8 cellular contexts compared by ENCODE assay signal in the genomic region with DNA sequence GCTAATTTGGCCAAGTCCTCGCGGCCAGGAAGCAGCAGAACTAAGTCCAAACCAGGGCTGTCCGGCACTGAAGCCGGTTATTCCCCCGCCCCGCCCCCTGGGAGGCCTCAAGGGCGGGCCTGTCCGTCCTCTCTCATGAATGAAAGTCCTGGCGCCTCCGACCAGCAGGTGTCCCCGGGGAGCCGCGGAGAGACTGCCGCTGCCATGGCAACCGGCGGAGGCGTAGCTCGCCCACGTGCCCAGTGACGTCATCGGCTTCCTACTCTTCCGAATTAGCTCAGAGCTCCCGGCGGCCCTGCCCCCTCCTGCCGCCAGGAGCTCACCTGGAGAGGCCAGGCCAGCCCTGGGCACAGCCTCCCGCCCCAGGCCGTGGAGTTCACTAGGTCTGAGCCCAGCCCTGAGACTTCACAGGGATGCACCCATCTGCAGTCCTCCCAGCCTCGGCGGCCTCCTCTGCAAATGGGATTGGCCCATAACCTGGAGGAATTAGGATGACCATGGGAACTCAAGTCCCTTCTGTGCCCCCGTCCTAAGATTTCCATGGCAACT. TPM values are rescaled to one million over a fixed set of nuclear protein-coding genes. Genes with fewer than 3 reads are reported as not detected.
A peak's percentile ranks its signal among the peaks of the same experiment; 100 is the strongest.
DNase-seq lines count a peak whose midpoint lies in the region; TF ChIP-seq lines count a peak whose summit lies in the region.

No MANE protein-coding gene starts in this region.

- no peak overlapping the region for H2BK5ac ChIP-seq in H9 (ENCODE audit: insufficient read length, low read length)

- H3K4me2 ChIP-seq in H9 (ENCODE audit: insufficient read depth, insufficient read length, low read length) (peak overlapping the region; percentile 42), neural progenitor cell (peak overlapping the region; percentile 89)

- no peak overlapping the region for H2BK20ac ChIP-seq in H9 (ENCODE audit: low read depth, low read length, poor library complexity, severe bottlenecking)

- H3K36me3 Mint-ChIP-seq in H9 (ENCODE audit: insufficient read depth in 1 of 3, low read depth in 3 of 3) (peaks cover 4 to 25% (median 19%) of the 10 kb centered on the region in 3 experiments; a peak in 6 of 7 replicates), neural progenitor cell (peaks cover 5% of the 10 kb centered on the region)
- peaks cover 2% of the 10 kb centered on the region for H3K36me3 Mint-ChIP-seq in activated naive CD4-positive, alpha-beta T cell treated with anti-CD3 and anti-CD28 coated beads for 36 hours (ENCODE audit: low read depth)

- H2BK12ac ChIP-seq in H9 (ENCODE audit: insufficient read length, low read depth, low read length) = no peak overlapping the region

- H2AFZ ChIP-seq in H9 (ENCODE audit: low read length) (no peak overlapping the region), neural progenitor cell (replicated peaks) (no peak overlapping the region)

- H2BK15ac ChIP-seq in H9 (ENCODE audit: low read depth, low read length) = no peak overlapping the region

- H3K27me3 Mint-ChIP-seq in H9 (ENCODE audit: low read depth) (peaks cover 24% of the 10 kb centered on the region), neural progenitor cell (ENCODE audit: insufficient read depth, low read depth) (peaks cover 12% of the 10 kb centered on the region)
- H3K27me3 Mint-ChIP-seq in activated naive CD4-positive, alpha-beta T cell treated with anti-CD3 and anti-CD28 coated beads for 36 hours (ENCODE audit: low read depth) = no peaks in the 10 kb centered on the region

- no peak overlapping the region for H3K23ac ChIP-seq in H9 (ENCODE audit: insufficient read length, low read depth, low read length)

- no peaks in the 10 kb centered on the region for H3K9me3 ChIP-seq in H9 (ENCODE audit: control insufficient read depth, low read depth, low read length)
- H3K9me3 ChIP-seq in SJSA1 (replicated peaks) = no peaks in the 10 kb centered on the region
- H3K9me3 ChIP-seq in neural progenitor cell (ENCODE audit: low read depth) = no peaks in the 10 kb centered on the region
- H3K9me3 ChIP-seq in stomach smooth muscle (ENCODE audit: control insufficient read depth in 2 of 2, low read length in 2 of 2) = no peaks in the 10 kb centered on the region

- peaks cover 11% of the 10 kb centered on the region for H3K23me2 ChIP-seq in H9 (ENCODE audit: insufficient read length, low read depth, low read length, poor library complexity, severe bottlenecking)

- CTCF ChIA-PET in activated naive CD4-positive, alpha-beta T cell treated with anti-CD3 and anti-CD28 coated beads for 36 hours (lab: Charles Lee) = interaction anchor here (0.6 to 3.2 kb wide), 32 partner anchors 10 to 368 kb away, joined by 3 to 28 read pairs (median 4); a partner anchor contains a TSS

- H3K9me3 Mint-ChIP-seq in H9 (no peaks in the 10 kb centered on the region; a peak in 1 of 5 replicates), neural progenitor cell (no peaks in the 10 kb centered on the region)
- H3K9me3 Mint-ChIP-seq in activated naive CD4-positive, alpha-beta T cell treated with anti-CD3 and anti-CD28 coated beads for 36 hours = no peaks in the 10 kb centered on the region

- H3K27ac Mint-ChIP-seq in H9 (peak overlapping the region in 2 of 3 experiments; percentile 74 to 88; a peak in 2 of 7 replicates), neural progenitor cell (peak overlapping the region; percentile 53)
- no peak overlapping the region for H3K27ac Mint-ChIP-seq in activated naive CD4-positive, alpha-beta T cell treated with anti-CD3 and anti-CD28 coated beads for 36 hours

- no peaks in the 10 kb centered on the region for H3K79me1 ChIP-seq in H9 (ENCODE audit: insufficient read depth, low read depth, low read length, poor library complexity, severe bottlenecking)

- no peak overlapping the region for H4K91ac ChIP-seq in H9 (ENCODE audit: insufficient read length, low read depth, low read length)

- H3K27me3 ChIP-seq in H9 (ENCODE audit: insufficient read depth, low read length) (no peaks in the 10 kb centered on the region), SJSA1 (replicated peaks) (no peaks in the 10 kb centered on the region), neural progenitor cell (peaks cover 31% of the 10 kb centered on the region), stomach smooth muscle (ENCODE audit: control insufficient read depth in 1 of 2, insufficient read depth in 2 of 2, low read length in 2 of 2) (peaks cover 7 to 14% of the 10 kb centered on the region in 2 donors)

- no CpG with 5 or more reads among the region's 30 CpGs for WGBS in H9 (ENCODE audit: extremely low coverage, insufficient read length, low lambda C conversion rate)

- H3T11ph ChIP-seq in H9 (ENCODE audit: low read length) = no peak overlapping the region

- H3K4me3 Mint-ChIP-seq in H9 (peak overlapping the region; percentile 76 to 81), neural progenitor cell (peak overlapping the region; percentile 84)
- peak overlapping the region; percentile 75 for H3K4me3 Mint-ChIP-seq in activated naive CD4-positive, alpha-beta T cell treated with anti-CD3 and anti-CD28 coated beads for 36 hours

- H3K4me3 ChIP-seq in SJSA1 (peak overlapping the region; percentile 55), neural progenitor cell (peak overlapping the region; percentile 72), stomach smooth muscle (ENCODE audit: low read length in 2 of 2) (peak overlapping the region; percentile 75 to 78)

- no peak overlapping the region for H2BK120ac ChIP-seq in H9 (ENCODE audit: low read depth, low read length, poor library complexity, severe bottlenecking)

- H3K9ac ChIP-seq in H9 (ENCODE audit: extremely low read depth, insufficient read length, low read length) (no peak overlapping the region), neural progenitor cell (no peak overlapping the region), stomach smooth muscle (ENCODE audit: low read length in 2 of 2) (peak overlapping the region; percentile 55 to 60)

- H3K36me3 ChIP-seq in SJSA1 (peaks cover 24% of the 10 kb centered on the region), neural progenitor cell (no peaks in the 10 kb centered on the region), stomach smooth muscle (ENCODE audit: control insufficient read depth in 2 of 2, insufficient read depth in 2 of 2, low read length in 2 of 2) (no peaks in the 10 kb centered on the region)

- no peak overlapping the region for H2AK5ac ChIP-seq in H9 (ENCODE audit: insufficient read length, low read length)

- peaks cover 37% of the 10 kb centered on the region for H3F3A ChIP-seq in neural progenitor cell (ENCODE audit: low read depth)

- no peak overlapping the region for H3K18ac ChIP-seq in H9 (ENCODE audit: insufficient read length, low read depth, low read length)

- H3K4me1 Mint-ChIP-seq in H9 (peaks cover 9 to 12% of the 10 kb centered on the region in 2 experiments), neural progenitor cell (peaks cover 19% of the 10 kb centered on the region)
- H3K4me1 Mint-ChIP-seq in activated naive CD4-positive, alpha-beta T cell treated with anti-CD3 and anti-CD28 coated beads for 36 hours (ENCODE audit: low read depth) = peaks cover 20% of the 10 kb centered on the region

- peak overlapping the region; percentile 72; the same call in 1 of the 2 replicates for H3K14ac ChIP-seq in H9 (ENCODE audit: insufficient read depth, low read length)

- no peak overlapping the region for H4K8ac ChIP-seq in H9 (replicated peaks; ENCODE audit: insufficient read length, low read depth, low read length)

- H4K5ac ChIP-seq in H9 (ENCODE audit: insufficient read length, low read depth, low read length) = no peak overlapping the region

- TF ChIP-seq CTCF in H9 (conservative IDR thresholded peaks at IDR 0.05) (peak; percentile 62), neural progenitor cell (IDR thresholded peaks at IDR 0.05) (peak; percentile 61)

- H4K20me1 ChIP-seq in H9 (ENCODE audit: control insufficient read depth, insufficient read depth, insufficient read length) (no peaks in the 10 kb centered on the region), neural progenitor cell (ENCODE audit: low read depth) (peaks cover 14% of the 10 kb centered on the region)

- H3K79me2 ChIP-seq in H9 (ENCODE audit: insufficient read depth, low read length) (no peaks in the 10 kb centered on the region), neural progenitor cell (ENCODE audit: low read depth) (no peaks in the 10 kb centered on the region)

- intact Hi-C loops in activated naive CD4-positive, alpha-beta T cell treated with anti-CD3 and anti-CD28 coated beads for 36 hours (cut with micrococcal nuclease) = loop anchor here (1.0 to 5.0 kb wide), 4 partner anchors 116 to 297 kb away; a partner anchor contains a TSS

- no peak overlapping the region for H3K4ac ChIP-seq in H9 (ENCODE audit: low read depth, low read length)

- H3K27ac ChIP-seq in H9 (ENCODE audit: insufficient read length, low read depth, low read length) (no peak overlapping the region), SJSA1 (no peak overlapping the region), neural progenitor cell (no peak overlapping the region), stomach smooth muscle (ENCODE audit: low read length) (peak overlapping the region; percentile 53)

- no peak overlapping the region for H3K56ac ChIP-seq in H9 (ENCODE audit: insufficient read length, low read depth, low read length)

- DNase-seq in EL = peak; percentile 98
- DNase-seq in H9 = peak; percentile 100
- DNase-seq in MV-4-11 (lab: John Stamatoyannopoulos, UW) = peak; percentile 97
- peak; percentile 94 to 99 for DNase-seq in SJSA1 (ENCODE audit: low read depth in 1 of 2, low spot score in 2 of 2)
- DNase-seq in activated naive CD4-positive, alpha-beta T cell treated with anti-CD3 and anti-CD28 coated beads for 36 hours = peak; percentile 98
- peak; percentile 93 for DNase-seq in foreskin melanocyte
- peak; percentile 100 for DNase-seq in neural progenitor cell (ENCODE audit: low spot score)

- H3K4me1 ChIP-seq in H9 (ENCODE audit: insufficient read depth, low read length) (no peaks in the 10 kb centered on the region), SJSA1 (replicated peaks) (peaks cover 21% of the 10 kb centered on the region), neural progenitor cell (peaks cover 4% of the 10 kb centered on the region), stomach smooth muscle (ENCODE audit: control insufficient read depth, insufficient read depth, low read length) (peaks cover 20% of the 10 kb centered on the region)

RNA-seq across cellular contexts. Expression of a gene that starts 1.3 kb away (rescaled TPM):
- total RNA-seq in H9 (2021) (27.1 and 27.4 TPM in 2 replicates), neural progenitor cell (ENCODE audit: low replicate concordance) (7.6 and 13.2 TPM in 2 replicates)
- 12.1 and 18.4 TPM in 2 replicates for total RNA-seq in SJSA1 (2014; rRNA removed; shearing (Covaris generic))
- total RNA-seq in activated naive CD4-positive, alpha-beta T cell treated with anti-CD3 and anti-CD28 coated beads for 36 hours = 1 to 10 TPM in 1 of 2 experiments, under 1 TPM in 1; 0.93 to 1.2 TPM

RNA-seq across cellular contexts. Expression of a gene that starts 13.7 kb away (rescaled TPM):
- total RNA-seq in H9 (2021) = 76.6 and 77.1 TPM in 2 replicates
- 26.8 and 29.5 TPM in 2 replicates for total RNA-seq in SJSA1 (2014; rRNA removed; shearing (Covaris generic))
- 100 to 1,000 TPM; 128 to 158 TPM for total RNA-seq in activated naive CD4-positive, alpha-beta T cell treated with anti-CD3 and anti-CD28 coated beads for 36 hours
- 75.6 and 107 TPM in 2 replicates for total RNA-seq in neural progenitor cell (ENCODE audit: low replicate concordance)

RNA-seq across cellular contexts. Expression of a gene that starts 20.5 kb away (rescaled TPM):
- 5.6 and 6.0 TPM in 2 replicates for total RNA-seq in H9 (2021)
- 4.5 and 8.1 TPM in 2 replicates for total RNA-seq in SJSA1 (2014; rRNA removed; shearing (Covaris generic))
- 1 to 10 TPM in 1 of 2 experiments, under 1 TPM in 1; 0.91 to 1.4 TPM for total RNA-seq in activated naive CD4-positive, alpha-beta T cell treated with anti-CD3 and anti-CD28 coated beads for 36 hours
- total RNA-seq in neural progenitor cell (ENCODE audit: low replicate concordance) = 1.6 and 4.7 TPM in 2 replicates

RNA-seq across cellular contexts. Expression of a gene that starts 21.2 kb away (rescaled TPM):
- total RNA-seq in H9 (2021) (17.4 and 18.6 TPM in 2 replicates), neural progenitor cell (ENCODE audit: low replicate concordance) (8.4 and 21.7 TPM in 2 replicates)
- 7.8 and 16.4 TPM in 2 replicates for total RNA-seq in SJSA1 (2014; rRNA removed; shearing (Covaris generic))
- total RNA-seq in activated naive CD4-positive, alpha-beta T cell treated with anti-CD3 and anti-CD28 coated beads for 36 hours = 10 to 100 TPM; 19.8 to 25.3 TPM

RNA-seq across cellular contexts. Expression of a gene that starts 42.5 kb away (rescaled TPM):
- total RNA-seq in H9 (2021) (17.4 and 17.8 TPM in 2 replicates), neural progenitor cell (ENCODE audit: low replicate concordance) (9.3 and 14.1 TPM in 2 replicates)
- 5.5 and 8.3 TPM in 2 replicates for total RNA-seq in SJSA1 (2014; rRNA removed; shearing (Covaris generic))
- total RNA-seq in activated naive CD4-positive, alpha-beta T cell treated with anti-CD3 and anti-CD28 coated beads for 36 hours = 1 to 10 TPM; 6.5 to 7.0 TPM

Comparison
In these comparisons a context has a peak if more than half of its experiments do, and no peak if none do; other contexts are left out.
1. H3K9ac ChIP-seq: peak in stomach smooth muscle (2 of 2); none in H9 (single experiment) and neural progenitor cell (single experiment).
2. Peak in every context shown above with its lines, with median percentiles within 50 percentile points of each other: DNase-seq, H3K4me3 Mint-ChIP-seq and H3K4me3 ChIP-seq.